In the genomic region with DNA sequence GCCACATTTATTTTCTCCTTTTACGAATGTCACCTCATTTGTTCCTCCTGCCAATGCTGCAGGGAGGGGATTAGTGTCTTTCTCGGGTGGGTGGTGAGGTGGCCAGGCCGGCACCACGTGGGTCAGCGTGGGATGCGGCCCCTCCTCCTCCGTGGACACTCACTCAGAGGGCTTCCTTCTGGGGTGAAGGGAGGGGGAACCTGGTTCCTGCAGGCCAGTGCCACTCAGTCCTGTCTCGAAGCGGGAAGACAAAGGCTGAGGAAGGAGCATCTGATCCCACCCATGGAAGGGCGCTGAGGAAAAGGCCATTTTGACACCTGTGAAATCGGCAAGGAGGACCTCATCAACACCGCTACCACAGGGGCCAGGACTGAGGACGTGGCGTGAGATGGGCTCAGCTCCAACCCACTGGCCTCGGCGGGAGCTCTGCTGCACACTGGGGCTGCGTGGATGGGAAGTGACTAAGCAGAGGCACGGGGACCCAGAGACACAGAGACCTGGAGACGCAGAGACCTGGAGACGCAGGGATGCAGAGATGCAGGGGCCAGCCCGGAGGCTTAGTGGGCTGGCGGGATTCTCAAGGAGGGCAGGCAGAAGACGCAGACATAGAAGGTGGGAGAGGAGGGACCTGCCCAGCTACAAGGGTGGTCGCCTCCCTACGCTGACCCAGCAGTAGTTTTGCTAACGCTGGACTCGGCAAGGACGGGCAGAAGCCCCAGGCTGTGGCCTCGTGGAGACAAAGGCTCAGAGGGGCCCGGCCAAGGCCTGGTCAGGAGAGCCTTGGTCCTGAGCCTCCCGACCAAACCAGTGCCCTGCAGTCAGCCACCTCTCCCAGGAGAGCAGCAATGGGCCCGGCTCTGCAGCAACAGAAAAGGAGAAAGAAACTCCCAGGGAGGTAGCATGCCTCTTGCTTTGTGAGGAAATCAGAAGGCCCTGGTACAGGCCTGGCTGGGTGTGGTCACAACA, we compare ENCODE assay signal across 13 cellular contexts.
DNase-seq lines count a peak whose midpoint lies in the region; FAIRE-seq and TF ChIP-seq lines count a peak whose summit lies in the region.
"Had no signal": no experiment of that assay in that cellular context is flagged by ENCODE, and none has a peak within 500 bp of the region (broad histone marks: within the 10 kb centered on the region; RNA-seq: fewer than 3 reads in every experiment).

No MANE protein-coding gene starts in this region.

- WGBS in H1 (ENCODE audit: extremely low coverage in 1 of 2, insufficient coverage in 1 of 2, insufficient read length in 1 of 2, insufficient replicate concordance in 2 of 2, low coverage in 1 of 2, low lambda C conversion rate in 2 of 2, missing lambda C conversion rate in 1 of 2), 2 experiments = 85% methylated on average over 24 of the region's 32 CpGs; no CpG with 5 or more reads in 1 of the 2 experiments
- no CpG with 5 or more reads among the region's 32 CpGs for WGBS in neuronal stem cell (ENCODE audit: extremely low coverage in 2 of 2, insufficient read length in 2 of 2, insufficient replicate concordance in 1 of 2), 2 donors

- no peak for TF ChIP-seq RAD21 in H1 (IDR thresholded peaks at IDR 0.05 in 1 of 2, conservative IDR thresholded peaks at IDR 0.05 in 1 of 2; ENCODE audit: low read depth in 2 of 2, low read length in 2 of 2)

- peak; percentile 1 for DNase-seq in stimulated activated CD4-positive, alpha-beta T cell treated with anti-CD3 and anti-CD28 coated beads, Interleukin-4, amount 100 ng/mL, for 24 hours
- no peak for DNase-seq in stimulated activated CD4-positive, alpha-beta T cell treated with anti-CD3 and anti-CD28 coated beads, Interleukin-2, amount 100 ng/mL, for 48 hours
- no peak for DNase-seq in H1 (ENCODE audit: low read depth in 1 of 2, low spot score in 2 of 2)
- no peak for DNase-seq in neuronal stem cell (ENCODE audit: low spot score)
- no peak for DNase-seq in NCI-H345 (lab: John Stamatoyannopoulos, UW)
- no peak for DNase-seq in amygdala (lab: John Stamatoyannopoulos, UW)
- no peak for DNase-seq in hypothalamus (lab: John Stamatoyannopoulos, UW)
- DNase-seq in effector CD8-positive, alpha-beta T cell (lab: John Stamatoyannopoulos, UW) = no peak
- DNase-seq: activated naive CD4-positive, alpha-beta T cell treated with anti-CD3 and anti-CD28 coated beads, Interleukin-2, amount 50 U/mL, for 16 hours; NCI-H226; T-helper 1 cell had no signal

- CTCF ChIA-PET in H1 (lab: Charles Lee; ENCODE audit: partially characterized antibody) = no interaction called here

- H4K91ac ChIP-seq in H1 (replicated peaks; ENCODE audit: insufficient read length, low read length) (no peak overlapping the region), neuronal stem cell (ENCODE audit: low read depth, low read length, poor library complexity) (no peak overlapping the region)

- no peak for TF ChIP-seq POLR2A in H1 (IDR thresholded peaks at IDR 0.05; ENCODE audit: control extremely low read depth in 1 of 2, low read depth in 2 of 2, low read length in 2 of 2)

- no peak overlapping the region for H3K4me3 ChIP-seq in H1 (ENCODE audit: extremely low read depth in 1 of 4, insufficient read depth in 2 of 4, low read depth in 3 of 4, low read length in 4 of 4)
- H3K4me3 ChIP-seq in neuronal stem cell (ENCODE audit: low read length in 2 of 2) = no peak overlapping the region
- H3K4me3 ChIP-seq: GM12878, GM23338 had no signal

- H3K9ac ChIP-seq in H1 (replicated peaks in 1 of 4; ENCODE audit: extremely low read depth in 1 of 4, low read depth in 3 of 4, low read length in 3 of 4) = no peak overlapping the region
- no peak overlapping the region for H3K9ac ChIP-seq in neuronal stem cell (ENCODE audit: low read depth, low read length, poor library complexity)

- H3K4me1 ChIP-seq in H1 (replicated peaks in 1 of 4; ENCODE audit: control insufficient read depth in 3 of 4, insufficient read depth in 4 of 4, low read length in 3 of 4) (no peaks in the 10 kb centered on the region; a peak in 1 of 7 replicates), neuronal stem cell (ENCODE audit: control insufficient read depth in 2 of 2, insufficient read depth in 1 of 2, low read depth in 1 of 2, low read length in 2 of 2) (peaks cover 0 to 2% of the 10 kb centered on the region in 2 donors)

- H3K27ac ChIP-seq in H1 (ENCODE audit: low read depth, low read length) (no peak overlapping the region), neuronal stem cell (replicated peaks; ENCODE audit: low read length) (no peak overlapping the region)

- H3K36me3 ChIP-seq in H1 (ENCODE audit: control insufficient read depth in 2 of 4, insufficient read depth in 4 of 4, low read length in 3 of 4) (no peaks in the 10 kb centered on the region), neuronal stem cell (replicated peaks in 1 of 2; ENCODE audit: control insufficient read depth in 2 of 2, insufficient read depth in 2 of 2, low read length in 2 of 2) (no peaks in the 10 kb centered on the region)

- H2BK12ac ChIP-seq in H1 (ENCODE audit: low read depth, low read length) (no peak overlapping the region), neuronal stem cell (ENCODE audit: low read length) (no peak overlapping the region)

- H4K5ac ChIP-seq in H1 (ENCODE audit: insufficient read length, low read depth, low read length) = no peak overlapping the region

- POLR2A ChIA-PET in H1 (lab: Charles Lee; ENCODE audit: partially characterized antibody) = no interaction called here

- no peak overlapping the region for H2BK20ac ChIP-seq in H1 (ENCODE audit: low read length)

- no peaks in the 10 kb centered on the region for H3K79me2 ChIP-seq in H1 (ENCODE audit: control insufficient read depth in 1 of 2, insufficient read depth in 2 of 2, low read length in 2 of 2)

- no peak for TF ChIP-seq EP300 in H1 (IDR thresholded peaks at IDR 0.05; ENCODE audit: borderline replicate concordance in 1 of 2, low read depth in 2 of 2, low read length in 2 of 2)

- FAIRE-seq in H1 (lab: Jason Lieb, UNC) = no peak
- FAIRE-seq: GM12878 had no signal

- H3K79me1 ChIP-seq in H1 (ENCODE audit: low read depth, low read length) = no peaks in the 10 kb centered on the region; the same call in 1 of the 2 replicates
- H3K79me1 ChIP-seq in neuronal stem cell (ENCODE audit: low read depth, low read length) = peaks cover 6% of the 10 kb centered on the region

- H2AK5ac ChIP-seq in H1 (ENCODE audit: low read depth, low read length) (0 out of 2 replicates have a peak overlapping the region, but pooled peaks have one; percentile 68), neuronal stem cell (ENCODE audit: low read depth, low read length) (peak overlapping the region; percentile 56)

- H2BK120ac ChIP-seq in H1 (replicated peaks; ENCODE audit: low read depth, low read length) (no peak overlapping the region), neuronal stem cell (ENCODE audit: low read depth, low read length) (no peak overlapping the region)

- H3K27me3 ChIP-seq in H1 (replicated peaks in 1 of 4; ENCODE audit: control insufficient read depth in 3 of 4, extremely low read depth in 1 of 4, insufficient read depth in 3 of 4, low read length in 3 of 4) = no peaks in the 10 kb centered on the region
- peaks cover 0 to 3% (median 0%) of the 10 kb centered on the region in 3 experiments for H3K27me3 ChIP-seq in neuronal stem cell (ENCODE audit: control insufficient read depth in 3 of 3, insufficient read depth in 3 of 3, low read depth in 1 of 3, low read length in 3 of 3)

- H2BK15ac ChIP-seq in H1 (ENCODE audit: low read length) = no peak overlapping the region
- H2BK15ac ChIP-seq in neuronal stem cell (ENCODE audit: low read length) = no peak overlapping the region

- H3K14ac ChIP-seq in H1 (ENCODE audit: insufficient read length) (no peak overlapping the region), neuronal stem cell (ENCODE audit: low read length) (no peak overlapping the region)

- H3K4me2 ChIP-seq in H1 (ENCODE audit: insufficient read depth in 1 of 2, low read depth in 2 of 2, low read length in 2 of 2) = no peak overlapping the region
- H3K4me2 ChIP-seq in neuronal stem cell (ENCODE audit: insufficient read depth, low read length, poor library complexity, severe bottlenecking) = no peak overlapping the region
- H3K4me2 ChIP-seq: GM23338 had no signal

- H2BK5ac ChIP-seq in H1 (ENCODE audit: low read depth, low read length) (no peak overlapping the region), neuronal stem cell (ENCODE audit: low read length) (no peak overlapping the region)

- H2AFZ ChIP-seq in H1 (ENCODE audit: low read length) (no peak overlapping the region), neuronal stem cell (ENCODE audit: low read length) (no peak overlapping the region)
- H2AFZ ChIP-seq: GM23338 had no signal

- H4K8ac ChIP-seq in H1 (ENCODE audit: extremely low read depth, insufficient read depth, low read length) (no peak overlapping the region), neuronal stem cell (ENCODE audit: low read depth, low read length) (no peak overlapping the region)

- no peak overlapping the region for H3K23ac ChIP-seq in H1 (ENCODE audit: insufficient read length)
- H3K23ac ChIP-seq in neuronal stem cell (ENCODE audit: low read depth, low read length, poor library complexity) = peak overlapping the region; percentile 66

- peaks cover 2% of the 10 kb centered on the region for H3K23me2 ChIP-seq in H1 (ENCODE audit: low read depth, low read length)

- no peak overlapping the region; the same call in 1 of the 2 replicates for H3K18ac ChIP-seq in H1 (ENCODE audit: extremely low read depth, low read length)
- peak overlapping the region; percentile 67 for H3K18ac ChIP-seq in neuronal stem cell (ENCODE audit: low read length)

- no peak for TF ChIP-seq CTCF in H1 (IDR thresholded peaks at IDR 0.05; ENCODE audit: control extremely low read depth in 1 of 3, insufficient read depth in 1 of 3, low read depth in 1 of 3, low read length in 3 of 3)

- H3K9me3 ChIP-seq in H1 (ENCODE audit: insufficient read depth in 2 of 2, low read depth in 1 of 2, low read length in 1 of 2) (no peaks in the 10 kb centered on the region; a peak in 1 of 4 replicates), neuronal stem cell (replicated peaks in 1 of 2; ENCODE audit: control insufficient read depth in 2 of 2, insufficient read depth in 1 of 2, low read depth in 1 of 2, low read length in 2 of 2) (peaks cover 0 to 5% of the 10 kb centered on the region in 2 donors)

- no peak overlapping the region for H3K4ac ChIP-seq in H1 (replicated peaks; ENCODE audit: insufficient read length, low read depth, low read length)
- no peak overlapping the region for H3K4ac ChIP-seq in neuronal stem cell (ENCODE audit: low read length)

- no peak overlapping the region for H3K56ac ChIP-seq in H1 (replicated peaks; ENCODE audit: insufficient read length, low read depth, low read length)

- H4K20me1 ChIP-seq in H1 (replicated peaks in 1 of 2; ENCODE audit: control insufficient read depth in 1 of 2, insufficient read depth in 2 of 2, low read length in 2 of 2) = peaks cover 2 to 5% of the 10 kb centered on the region in 2 experiments

TF ChIP-seq in H1, 55 proteins besides CTCF, POLR2A, EP300 and RAD21 (continues in another document):
- TF ChIP-seq RBBP5 (IDR thresholded peaks at IDR 0.05; ENCODE audit: borderline replicate concordance, low read depth, low read length) (no peak), EZH2 (IDR thresholded peaks at IDR 0.05; ENCODE audit: low read depth, low read length, severe bottlenecking) (no peak), SIN3A (conservative IDR thresholded peaks at IDR 0.05 in 1 of 2, IDR thresholded peaks at IDR 0.05 in 1 of 2; ENCODE audit: low read depth in 1 of 2, low read length in 2 of 2) (no peak), RFX5 (IDR thresholded peaks at IDR 0.05; ENCODE audit: borderline replicate concordance, low read depth, low read length) (no peak)
